ENCODE assay signal across 8 cellular contexts in the genomic region with DNA sequence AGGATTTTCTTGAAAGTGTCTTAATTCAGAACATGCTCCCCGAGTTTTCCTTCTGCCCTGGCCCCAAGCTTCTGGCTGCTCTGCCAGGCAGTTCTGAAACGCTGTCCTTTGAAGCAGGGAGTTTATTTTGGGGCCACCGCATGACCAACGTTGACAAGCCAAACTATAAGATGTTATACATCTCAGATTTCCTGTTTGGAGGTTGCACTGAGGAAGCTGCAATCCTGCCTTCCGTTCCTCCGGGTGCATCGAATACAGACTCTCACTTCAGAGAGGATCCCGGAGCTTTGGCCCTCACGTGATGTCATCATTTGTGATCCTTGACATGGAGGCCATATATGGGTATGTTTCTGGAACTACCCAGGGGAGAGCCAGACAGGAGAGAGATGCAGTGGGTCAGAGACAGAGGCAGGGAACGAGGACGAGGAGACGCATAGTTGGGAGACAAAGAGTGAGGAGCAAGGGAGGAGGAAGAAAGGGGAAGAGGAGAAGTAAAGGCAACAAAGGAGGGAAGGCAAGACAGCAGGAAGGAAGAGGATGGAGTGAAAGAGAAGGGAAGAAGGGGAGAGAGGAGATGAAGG. TPM values are rescaled to one million over a fixed set of nuclear protein-coding genes. Genes with fewer than 3 reads are reported as not detected.
A peak's percentile ranks its signal among the peaks of the same experiment; 100 is the strongest.
DNase-seq lines count a peak whose midpoint lies in the region; ATAC-seq and TF ChIP-seq lines count a peak whose summit lies in the region.

A gene with protein sequence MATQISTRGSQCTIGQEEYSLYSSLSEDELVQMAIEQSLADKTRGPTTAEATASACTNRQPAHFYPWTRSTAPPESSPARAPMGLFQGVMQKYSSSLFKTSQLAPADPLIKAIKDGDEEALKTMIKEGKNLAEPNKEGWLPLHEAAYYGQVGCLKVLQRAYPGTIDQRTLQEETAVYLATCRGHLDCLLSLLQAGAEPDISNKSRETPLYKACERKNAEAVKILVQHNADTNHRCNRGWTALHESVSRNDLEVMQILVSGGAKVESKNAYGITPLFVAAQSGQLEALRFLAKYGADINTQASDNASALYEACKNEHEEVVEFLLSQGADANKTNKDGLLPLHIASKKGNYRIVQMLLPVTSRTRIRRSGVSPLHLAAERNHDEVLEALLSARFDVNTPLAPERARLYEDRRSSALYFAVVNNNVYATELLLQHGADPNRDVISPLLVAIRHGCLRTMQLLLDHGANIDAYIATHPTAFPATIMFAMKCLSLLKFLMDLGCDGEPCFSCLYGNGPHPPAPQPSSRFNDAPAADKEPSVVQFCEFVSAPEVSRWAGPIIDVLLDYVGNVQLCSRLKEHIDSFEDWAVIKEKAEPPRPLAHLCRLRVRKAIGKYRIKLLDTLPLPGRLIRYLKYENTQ (minus strand): TSS at position 94 of the 581 bp plus-strand sequence. CDS start 12,031 bp downstream, outside the sequence.

- intact Hi-C loops in activated CD4-positive, alpha-beta T cell treated with anti-CD3 and anti-CD28 coated beads for 36 hours (cut with DNase I, micrococcal nuclease) = loop anchor here (5.0 to 10.0 kb wide), 6 partner anchors 371 to 1546 kb away; a partner anchor contains a TSS

- peaks cover 11% of the 10 kb centered on the region for H3K9me3 Mint-ChIP-seq in activated CD4-positive, alpha-beta T cell treated with anti-CD3 and anti-CD28 coated beads for 36 hours (ENCODE audit: low read depth)
- H3K9me3 Mint-ChIP-seq in activated naive CD8-positive, alpha-beta T cell (ENCODE audit: low read depth) = peaks cover 7% of the 10 kb centered on the region
- H3K9me3 Mint-ChIP-seq in neural progenitor cell (no peaks in the 10 kb centered on the region), progenitor cell of endocrine pancreas (ENCODE audit: low read depth) (no peaks in the 10 kb centered on the region)

- H3K36me3 ChIP-seq in neural progenitor cell = no peaks in the 10 kb centered on the region

- no peak within 1 kb of the TSS for H3K4me2 ChIP-seq in neural progenitor cell

- H2AFZ ChIP-seq in neural progenitor cell (replicated peaks) = peak within 1 kb of the TSS; percentile 28

- no peak for TF ChIP-seq CTCF in neural progenitor cell (IDR thresholded peaks at IDR 0.05)
- no peak for TF ChIP-seq CTCF in progenitor cell of endocrine pancreas (IDR thresholded peaks at IDR 0.05; ENCODE audit: unreplicated experiment)

- CTCF ChIA-PET in activated CD4-positive, alpha-beta T cell treated with anti-CD3 and anti-CD28 coated beads for 36 hours (lab: Charles Lee) = interaction anchor here (0.9 to 13.9 kb wide), 7 partner anchors 9 to 38 kb away, joined by 3 to 180 read pairs (median 5); no protein-coding TSS in a partner anchor

- H3K27me3 ChIP-seq in neural progenitor cell = no peaks in the 10 kb centered on the region

- POLR2A ChIA-PET in activated CD4-positive, alpha-beta T cell treated with anti-CD3 and anti-CD28 coated beads for 36 hours (lab: Charles Lee) = interaction anchor here (1.1 to 1.2 kb wide), 2 partner anchors 18 to 37 kb away, joined by 3 read pairs; no protein-coding TSS in a partner anchor

- no peaks in the 10 kb centered on the region for H3K9me3 ChIP-seq in neural progenitor cell (ENCODE audit: low read depth)

- H4K20me1 ChIP-seq in neural progenitor cell (ENCODE audit: low read depth) = no peaks in the 10 kb centered on the region

- H3K4me3 Mint-ChIP-seq in activated CD4-positive, alpha-beta T cell treated with anti-CD3 and anti-CD28 coated beads for 36 hours = peak within 1 kb of the TSS; percentile 64
- peak within 1 kb of the TSS; percentile 44 for H3K4me3 Mint-ChIP-seq in activated naive CD8-positive, alpha-beta T cell
- H3K4me3 Mint-ChIP-seq in neural progenitor cell = no peak within 1 kb of the TSS
- H3K4me3 Mint-ChIP-seq in progenitor cell of endocrine pancreas (ENCODE audit: low read depth) = no peak within 1 kb of the TSS

- peaks cover 86% of the 10 kb centered on the region for H3K4me1 Mint-ChIP-seq in activated CD4-positive, alpha-beta T cell treated with anti-CD3 and anti-CD28 coated beads for 36 hours
- H3K4me1 Mint-ChIP-seq in activated naive CD8-positive, alpha-beta T cell (ENCODE audit: low read depth) = peaks cover 63% of the 10 kb centered on the region
- H3K4me1 Mint-ChIP-seq in neural progenitor cell = peaks cover 18% of the 10 kb centered on the region
- H3K4me1 Mint-ChIP-seq in progenitor cell of endocrine pancreas (ENCODE audit: low read depth) = no peaks in the 10 kb centered on the region

- no peaks in the 10 kb centered on the region for H3K27me3 Mint-ChIP-seq in activated CD4-positive, alpha-beta T cell treated with anti-CD3 and anti-CD28 coated beads for 36 hours
- no peaks in the 10 kb centered on the region for H3K27me3 Mint-ChIP-seq in activated naive CD8-positive, alpha-beta T cell
- H3K27me3 Mint-ChIP-seq in neural progenitor cell (ENCODE audit: insufficient read depth, low read depth) (peaks cover 8% of the 10 kb centered on the region), progenitor cell of endocrine pancreas (peaks cover 27% of the 10 kb centered on the region)

- peaks cover 35% of the 10 kb centered on the region for H3K36me3 Mint-ChIP-seq in activated CD4-positive, alpha-beta T cell treated with anti-CD3 and anti-CD28 coated beads for 36 hours (ENCODE audit: low read depth)
- peaks cover 17% of the 10 kb centered on the region for H3K36me3 Mint-ChIP-seq in activated naive CD8-positive, alpha-beta T cell
- H3K36me3 Mint-ChIP-seq in neural progenitor cell (no peaks in the 10 kb centered on the region), progenitor cell of endocrine pancreas (ENCODE audit: insufficient read depth) (no peaks in the 10 kb centered on the region)

- H3K27ac Mint-ChIP-seq in activated CD4-positive, alpha-beta T cell treated with anti-CD3 and anti-CD28 coated beads for 36 hours = peak within 1 kb of the TSS; percentile 97
- H3K27ac Mint-ChIP-seq in activated naive CD8-positive, alpha-beta T cell = peak within 1 kb of the TSS; percentile 100
- H3K27ac Mint-ChIP-seq in neural progenitor cell = peak within 1 kb of the TSS; percentile 33
- H3K27ac Mint-ChIP-seq in progenitor cell of endocrine pancreas = no peak within 1 kb of the TSS

- H3K9ac ChIP-seq in neural progenitor cell = no peak within 1 kb of the TSS

- no peaks in the 10 kb centered on the region for H3K79me2 ChIP-seq in neural progenitor cell (ENCODE audit: low read depth)

- DNase-seq in activated CD4-positive, alpha-beta T cell treated with anti-CD3 and anti-CD28 coated beads for 36 hours = peak; percentile 58
- no peak for DNase-seq in activated CD4-positive, alpha-beta T cell treated with anti-CD3 and anti-CD28 coated beads for 1 hour
- DNase-seq in neural progenitor cell (ENCODE audit: low spot score) = no peak
- DNase-seq in LoVo (ENCODE audit: low spot score) = no peak
- no peak for DNase-seq in progenitor cell of endocrine pancreas (ENCODE audit: low spot score, unreplicated experiment)
- DNase-seq in NCI-H1694 (lab: John Stamatoyannopoulos, UW) = no peak

- no peaks in the 10 kb centered on the region for H3F3A ChIP-seq in neural progenitor cell (ENCODE audit: low read depth)

- H3K4me3 ChIP-seq in neural progenitor cell = no peak within 1 kb of the TSS

- H3K4me1 ChIP-seq in neural progenitor cell = peaks cover 12% of the 10 kb centered on the region

- peak; percentile 21 for ATAC-seq in activated CD4-positive, alpha-beta T cell treated with anti-CD3 and anti-CD28 coated beads for 36 hours
- ATAC-seq in HG03060 (IDR thresholded peaks at IDR 0.05; ENCODE audit: low read depth, unreplicated experiment) = peak; percentile 1

- H3K27ac ChIP-seq in neural progenitor cell = no peak within 1 kb of the TSS

RNA-seq across cellular contexts. Expression of the gene that starts here (rescaled TPM):
- 10 to 100 TPM; 24.8 to 25.5 TPM for total RNA-seq in activated CD4-positive, alpha-beta T cell treated with anti-CD3 and anti-CD28 coated beads for 36 hours
- 0.62 TPM in 1 of 2 replicates, not detected in the other for total RNA-seq in neural progenitor cell (ENCODE audit: low replicate concordance)
- not detected in 2 replicates for total RNA-seq in progenitor cell of endocrine pancreas

Comparison
In these comparisons a context has a peak if more than half of its experiments do, and no peak if none do; other contexts are left out.
1. RNA of the gene that starts here (total RNA-seq): 24.8 to 25.5 TPM in activated CD4-positive, alpha-beta T cell treated with anti-CD3 and anti-CD28 coated beads for 36 hours; not detected in progenitor cell of endocrine pancreas and 0.62 TPM in neural progenitor cell; every median in the first group is over 10 times any median in the second.
2. H3K4me3 Mint-ChIP-seq: peak in activated CD4-positive, alpha-beta T cell treated with anti-CD3 and anti-CD28 coated beads for 36 hours (single experiment) and activated naive CD8-positive, alpha-beta T cell (single experiment); none in neural progenitor cell (single experiment) and progenitor cell of endocrine pancreas (single experiment).